8 cellular contexts compared by ENCODE assay signal in genomic region chr2:12718662-12719399, GRCh38.
DNase-seq lines count a peak whose midpoint lies in the region; ATAC-seq lines count a peak whose summit lies in the region.

No MANE protein-coding gene starts in this region.

- peak; percentile 39 for DNase-seq in COLO668 (lab: John Stamatoyannopoulos, UW; ENCODE audit: unreplicated experiment)
- DNase-seq in NCI-H748 (lab: John Stamatoyannopoulos, UW; ENCODE audit: unreplicated experiment): peak; percentile 66
- no peak for DNase-seq in activated naive CD8-positive, alpha-beta T cell treated with anti-CD3 and anti-CD28 coated beads, Interleukin-2, amount 50 U/mL, for 24 hours
- DNase-seq in islet precursor cell: peak; percentile 51
- no peak for DNase-seq in stimulated activated effector memory CD8-positive, alpha-beta T cell treated with anti-CD3 and anti-CD28 coated beads, Interleukin-12 subunit alpha, Interleukin-12 subunit beta, amount 100 ng/mL, for 72 hours (ENCODE audit: low spot score in 2 of 2)
- no peak for DNase-seq in midbrain (lab: John Stamatoyannopoulos, UW)

- peak overlapping the region; percentile 72 for H3K27ac Mint-ChIP-seq in activated naive CD8-positive, alpha-beta T cell treated with anti-CD3 and anti-CD28 coated beads, Interleukin-2, amount 50 U/mL, for 24 hours
- peak overlapping the region; percentile 88 for H3K27ac Mint-ChIP-seq in stimulated activated effector memory CD8-positive, alpha-beta T cell treated with anti-CD3 and anti-CD28 coated beads, Interleukin-12 subunit alpha, Interleukin-12 subunit beta, amount 100 ng/mL, for 72 hours

- peaks cover 60% of the 10 kb centered on the region for H3K4me1 Mint-ChIP-seq in activated naive CD8-positive, alpha-beta T cell treated with anti-CD3 and anti-CD28 coated beads, Interleukin-2, amount 50 U/mL, for 24 hours
- H3K4me1 Mint-ChIP-seq in stimulated activated effector memory CD8-positive, alpha-beta T cell treated with anti-CD3 and anti-CD28 coated beads, Interleukin-12 subunit alpha, Interleukin-12 subunit beta, amount 100 ng/mL, for 72 hours: peaks cover 77% of the 10 kb centered on the region

- peaks cover 2% of the 10 kb centered on the region for H3K27me3 Mint-ChIP-seq in activated naive CD8-positive, alpha-beta T cell treated with anti-CD3 and anti-CD28 coated beads, Interleukin-2, amount 50 U/mL, for 24 hours

- peaks cover 4% of the 10 kb centered on the region for H3K36me3 Mint-ChIP-seq in activated naive CD8-positive, alpha-beta T cell treated with anti-CD3 and anti-CD28 coated beads, Interleukin-2, amount 50 U/mL, for 24 hours (ENCODE audit: low read depth)
- H3K36me3 Mint-ChIP-seq in stimulated activated effector memory CD8-positive, alpha-beta T cell treated with anti-CD3 and anti-CD28 coated beads, Interleukin-12 subunit alpha, Interleukin-12 subunit beta, amount 100 ng/mL, for 72 hours: peaks cover 27% of the 10 kb centered on the region

- no peaks in the 10 kb centered on the region for H3K9me3 Mint-ChIP-seq in activated naive CD8-positive, alpha-beta T cell treated with anti-CD3 and anti-CD28 coated beads, Interleukin-2, amount 50 U/mL, for 24 hours
- no peaks in the 10 kb centered on the region for H3K9me3 Mint-ChIP-seq in stimulated activated effector memory CD8-positive, alpha-beta T cell treated with anti-CD3 and anti-CD28 coated beads, Interleukin-12 subunit alpha, Interleukin-12 subunit beta, amount 100 ng/mL, for 72 hours

- ATAC-seq in activated naive CD8-positive, alpha-beta T cell treated with anti-CD3 and anti-CD28 coated beads, Interleukin-2, amount 50 U/mL, for 24 hours: no peak
- no peak for ATAC-seq in stimulated activated effector memory CD8-positive, alpha-beta T cell treated with anti-CD3 and anti-CD28 coated beads, Interleukin-12 subunit alpha, Interleukin-12 subunit beta, amount 100 ng/mL, for 72 hours
- no peak for ATAC-seq in GM18519 (IDR thresholded peaks at IDR 0.05; ENCODE audit: low FRiP score, unreplicated experiment)
- no peak for ATAC-seq in HG03135 (IDR thresholded peaks at IDR 0.05; ENCODE audit: unreplicated experiment)

- H3K4me3 Mint-ChIP-seq in activated naive CD8-positive, alpha-beta T cell treated with anti-CD3 and anti-CD28 coated beads, Interleukin-2, amount 50 U/mL, for 24 hours: peak overlapping the region; percentile 87
- peak overlapping the region; percentile 98 for H3K4me3 Mint-ChIP-seq in stimulated activated effector memory CD8-positive, alpha-beta T cell treated with anti-CD3 and anti-CD28 coated beads, Interleukin-12 subunit alpha, Interleukin-12 subunit beta, amount 100 ng/mL, for 72 hours

Comparison
In these comparisons a context has a peak if more than half of its experiments do, and no peak if none do; other contexts are left out.
1. DNase-seq: peak in COLO668 (single experiment), NCI-H748 (single experiment) and islet precursor cell (single experiment); none in activated naive CD8-positive, alpha-beta T cell treated with anti-CD3 and anti-CD28 coated beads, Interleukin-2, amount 50 U/mL, for 24 hours (single experiment), stimulated activated effector memory CD8-positive, alpha-beta T cell treated with anti-CD3 and anti-CD28 coated beads, Interleukin-12 subunit alpha, Interleukin-12 subunit beta, amount 100 ng/mL, for 72 hours (0 of 2) and midbrain (single experiment).